ENCODE assay signal across 21 cellular contexts in the genomic region with DNA sequence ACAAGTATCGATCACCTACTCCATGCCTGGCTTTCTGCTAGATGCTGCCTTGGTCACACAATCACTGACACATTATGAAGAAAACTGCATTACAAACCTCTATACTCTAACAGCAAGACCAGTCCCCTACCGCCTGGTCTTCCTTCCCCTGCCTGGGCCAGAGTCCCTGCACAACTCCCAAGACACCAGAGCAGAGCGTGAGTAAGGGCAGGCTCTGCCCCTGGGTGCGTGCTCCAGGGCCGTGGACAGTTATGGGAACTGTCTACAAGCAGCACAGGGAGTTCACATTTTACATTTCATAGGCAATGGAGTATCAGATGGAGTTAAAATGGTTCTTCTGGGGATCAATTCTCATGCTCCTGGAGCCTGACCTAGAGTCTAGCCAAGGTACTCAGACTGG. TPM values are rescaled to one million over a fixed set of nuclear protein-coding genes. Genes with fewer than 3 reads are reported as not detected.
DNase-seq lines count a peak whose midpoint lies in the region; ATAC-seq, FAIRE-seq and TF ChIP-seq lines count a peak whose summit lies in the region.
"Had no signal": no experiment of that assay in that cellular context is flagged by ENCODE, and none has a peak within 500 bp of the region (broad histone marks: within the 10 kb centered on the region; RNA-seq: fewer than 3 reads in every experiment).

No MANE protein-coding gene starts in this region.

- FAIRE-seq in HepG2 (lab: Jason Lieb, UNC), result no peak
- FAIRE-seq: A204.1 had no signal

- TF ChIP-seq EP300 in HepG2 (IDR thresholded peaks at IDR 0.05; ENCODE audit: low read depth in 2 of 2, low read length in 2 of 2) (no peak), HepG2 (CRISPR knock-in tag; IDR thresholded peaks at IDR 0.05; ENCODE audit: borderline replicate concordance) (no peak), stomach (IDR thresholded peaks at IDR 0.05) (no peak)

- peak overlapping the region; percentile 81 for H3K4me2 ChIP-seq in HepG2 (ENCODE audit: low read depth, low read length)

- peaks cover 15% of the 10 kb centered on the region for H4K20me1 ChIP-seq in HepG2 (ENCODE audit: insufficient read depth, low read length)

- POLR2A ChIA-PET in HepG2 (lab: Yijun Ruan, JAX) (interaction anchor here (11.5 kb wide), 1 partner anchor 8 kb away, joined by 287 read pairs; no protein-coding TSS in a partner anchor), T-cell (lab: Charles Lee) (no interaction called here)
- POLR2A ChIA-PET in naive thymus-derived CD4-positive, alpha-beta T cell (lab: Charles Lee), result no interaction called here

- no peaks in the 10 kb centered on the region for H3K27me3 ChIP-seq in HepG2 (ENCODE audit: control insufficient read depth in 1 of 2, insufficient read depth in 2 of 2, low read length in 2 of 2)
- H3K27me3 ChIP-seq in right lobe of liver, result no peaks in the 10 kb centered on the region
- H3K27me3 ChIP-seq in lower lobe of right lung (ENCODE audit: low read depth), result no peaks in the 10 kb centered on the region
- H3K27me3 ChIP-seq in stomach, result no peaks in the 10 kb centered on the region
- no peaks in the 10 kb centered on the region for H3K27me3 ChIP-seq in naive thymus-derived CD4-positive, alpha-beta T cell (ENCODE audit: control insufficient read depth in 2 of 2, insufficient read depth in 2 of 2, low read length in 2 of 2)

- no peak for TF ChIP-seq CTCF in HepG2 (CRISPR knock-in tag; IDR thresholded peaks at IDR 0.05)
- TF ChIP-seq CTCF in right lobe of liver (IDR thresholded peaks at IDR 0.05), result no peak
- no peak for TF ChIP-seq CTCF in lower lobe of right lung (IDR thresholded peaks at IDR 0.05)
- TF ChIP-seq CTCF in stomach (IDR thresholded peaks at IDR 0.05), result no peak
- no peak for TF ChIP-seq CTCF in mucosa of descending colon (IDR thresholded peaks at IDR 0.05)

- intact Hi-C loops in HepG2 (cut with micrococcal nuclease; ENCODE audit: unreplicated experiment) (no loop called here), right lobe of liver (cut with DNase I) (no loop called here), lower lobe of right lung (cut with DNase I) (no loop called here), stomach (cut with DNase I; ENCODE audit: low total_unique reads) (no loop called here), mucosa of descending colon (cut with DNase I, micrococcal nuclease) (no loop called here)
- intact Hi-C loops in naive thymus-derived CD4-positive, alpha-beta T cell (cut with micrococcal nuclease), result no loop called here

- peaks cover 0 to 1% (median 0%) of the 10 kb centered on the region in 11 donors for H3K9me3 Mint-ChIP-seq in naive thymus-derived CD4-positive, alpha-beta T cell
- H3K9me3 Mint-ChIP-seq in T-cell, result no peaks in the 10 kb centered on the region
- H3K9me3 Mint-ChIP-seq: central memory CD8-positive, alpha-beta T cell; WTC11 had no signal

- peaks cover 71% of the 10 kb centered on the region for H3K4me1 ChIP-seq in HepG2 (ENCODE audit: insufficient read depth, low read length)
- peaks cover 0 to 1% (median 0%) of the 10 kb centered on the region in 4 donors for H3K4me1 ChIP-seq in right lobe of liver
- H3K4me1 ChIP-seq in lower lobe of right lung, result peaks cover 36% of the 10 kb centered on the region
- H3K4me1 ChIP-seq in stomach, result peaks cover 34 to 95% (median 70%) of the 10 kb centered on the region in 4 donors
- no peaks in the 10 kb centered on the region for H3K4me1 ChIP-seq in naive thymus-derived CD4-positive, alpha-beta T cell (ENCODE audit: control insufficient read depth in 2 of 2, insufficient read depth in 2 of 2, low read length in 2 of 2)
- no peaks in the 10 kb centered on the region for H3K4me1 ChIP-seq in mucosa of descending colon (ENCODE audit: low read depth)

- H3K36me3 ChIP-seq in HepG2 (replicated peaks in 1 of 2; ENCODE audit: control insufficient read depth in 1 of 2, insufficient read depth in 2 of 2, low read length in 2 of 2), result peaks cover 13 to 48% of the 10 kb centered on the region in 2 experiments
- peaks cover 0 to 7% (median 0%) of the 10 kb centered on the region in 4 donors for H3K36me3 ChIP-seq in right lobe of liver
- H3K36me3 ChIP-seq in lower lobe of right lung, result peaks cover 39% of the 10 kb centered on the region
- peaks cover 5 to 20% (median 17%) of the 10 kb centered on the region in 4 donors for H3K36me3 ChIP-seq in stomach
- H3K36me3 ChIP-seq in naive thymus-derived CD4-positive, alpha-beta T cell (ENCODE audit: control insufficient read depth in 2 of 3, insufficient read depth in 3 of 3, low read length in 3 of 3), result no peaks in the 10 kb centered on the region
- no peaks in the 10 kb centered on the region for H3K36me3 ChIP-seq in mucosa of descending colon (ENCODE audit: low read depth)

- DNase-seq in HepG2 (ENCODE audit: low spot score) (no peak), right lobe of liver (no peak), lower lobe of right lung (no peak), stomach (no peak), mucosa of descending colon (no peak), T-cell (no peak)
- no peak for DNase-seq in naive thymus-derived CD4-positive, alpha-beta T cell
- DNase-seq: activated CD4-positive, alpha-beta T cell treated with anti-CD3 and anti-CD28 coated beads, Interleukin-2, amount 50 U/mL, for 4 hours; activated gamma-delta T cell treated with Interleukin-2 at 50 U/mL for 16 hours; amniotic stem cell; COR-L47; Karpas-422; NCI-H1048; NCI-H1930; stimulated activated CD8-positive, alpha-beta memory T cell treated with anti-CD3 and anti-CD28 coated beads, Interleukin-4, amount 100 ng/mL, for 48 hours; T-helper 2 cell had no signal

- TF ChIP-seq RAD21 in HepG2 (CRISPR knock-in tag; IDR thresholded peaks at IDR 0.05), result no peak

- 97% methylated on average over 4 of the region's 5 CpGs for WGBS in HepG2 (ENCODE audit: low lambda C conversion rate)
- 93% methylated on average over 4 of the region's 5 CpGs for WGBS in right lobe of liver (ENCODE audit: insufficient coverage, low coverage, low lambda C conversion rate, missing lambda C conversion rate)
- 83 to 99% (median 89%) methylated on average over 5 of the region's 5 CpGs for WGBS in stomach, 5 donors

- H3K9me3 ChIP-seq in HepG2 (ENCODE audit: low read length), result no peaks in the 10 kb centered on the region
- no peaks in the 10 kb centered on the region for H3K9me3 ChIP-seq in right lobe of liver
- no peaks in the 10 kb centered on the region for H3K9me3 ChIP-seq in lower lobe of right lung
- H3K9me3 ChIP-seq in stomach, result no peaks in the 10 kb centered on the region
- no peaks in the 10 kb centered on the region for H3K9me3 ChIP-seq in naive thymus-derived CD4-positive, alpha-beta T cell (ENCODE audit: control insufficient read depth in 2 of 3, low read length in 3 of 3)
- H3K9me3 ChIP-seq in mucosa of descending colon, result no peaks in the 10 kb centered on the region

- H3K4me1 Mint-ChIP-seq in naive thymus-derived CD4-positive, alpha-beta T cell, result no peaks in the 10 kb centered on the region
- H3K4me1 Mint-ChIP-seq in T-cell, result no peaks in the 10 kb centered on the region
- H3K4me1 Mint-ChIP-seq: central memory CD8-positive, alpha-beta T cell had no signal

- no peak overlapping the region for H3K4me3 Mint-ChIP-seq in naive thymus-derived CD4-positive, alpha-beta T cell
- H3K4me3 Mint-ChIP-seq in T-cell, result no peak overlapping the region
- H3K4me3 Mint-ChIP-seq: central memory CD8-positive, alpha-beta T cell; WTC11 had no signal

- no peak overlapping the region for H3K9ac ChIP-seq in HepG2 (ENCODE audit: insufficient read depth, low read depth, low read length)

- in situ Hi-C loops in HepG2 (cut with HindIII; ENCODE audit: extremely low pct_ligation_motif_present, low pct_unique_long_range_greater_than_20kb), result no loop called here

- peaks cover 13 to 43% (median 24%) of the 10 kb centered on the region in 5 donors for H3K27me3 Mint-ChIP-seq in naive thymus-derived CD4-positive, alpha-beta T cell
- H3K27me3 Mint-ChIP-seq in T-cell, result peaks cover 17 to 26% of the 10 kb centered on the region in 2 donors

- no peak for TF ChIP-seq POLR2A in HepG2 (IDR thresholded peaks at IDR 0.05; ENCODE audit: insufficient read depth in 1 of 2, low read depth in 2 of 2, low read length in 2 of 2)
- TF ChIP-seq POLR2A in right lobe of liver (IDR thresholded peaks at IDR 0.05), result no peak
- no peak for TF ChIP-seq POLR2A in stomach (IDR thresholded peaks at IDR 0.05)

- H3K36me3 Mint-ChIP-seq in naive thymus-derived CD4-positive, alpha-beta T cell, result no peaks in the 10 kb centered on the region
- no peaks in the 10 kb centered on the region for H3K36me3 Mint-ChIP-seq in T-cell

- no peak overlapping the region for H2AFZ ChIP-seq in HepG2 (ENCODE audit: low read length)

- no TSS peak for BruUV-seq in HepG2 (replicated peaks; lab: Mats Ljungman, UMichigan)

- H3K79me2 ChIP-seq in HepG2 (ENCODE audit: insufficient read depth, low read length), result peaks cover 72% of the 10 kb centered on the region

- H3K4me3 ChIP-seq in HepG2 (replicated peaks in 1 of 3; ENCODE audit: insufficient read depth in 1 of 3, low read depth in 2 of 3, low read length in 3 of 3) (peak overlapping the region in 2 of 3 experiments; percentile 15 to 29; a peak in 2 of 6 replicates), right lobe of liver (no peak overlapping the region), lower lobe of right lung (peak overlapping the region; percentile 78), stomach (peak overlapping the region in 1 of 4 donors; percentile 21), mucosa of descending colon (no peak overlapping the region)
- no peak overlapping the region for H3K4me3 ChIP-seq in naive thymus-derived CD4-positive, alpha-beta T cell (ENCODE audit: low read length)

- H3K27ac ChIP-seq in HepG2 (ENCODE audit: extremely low read length, insufficient read depth, low read length) (no peak overlapping the region), right lobe of liver (no peak overlapping the region), lower lobe of right lung (peak overlapping the region; percentile 13), stomach (peak overlapping the region in 4 of 5 donors; percentile 27 to 54 (median 34))
- no peak overlapping the region for H3K27ac ChIP-seq in naive thymus-derived CD4-positive, alpha-beta T cell (ENCODE audit: low read depth, low read length)

- H3K27ac Mint-ChIP-seq in naive thymus-derived CD4-positive, alpha-beta T cell, result no peak overlapping the region
- H3K27ac Mint-ChIP-seq in T-cell, result no peak overlapping the region
- H3K27ac Mint-ChIP-seq: WTC11 had no signal

- ATAC-seq in HepG2 (peak; percentile 19; the same call in 1 of the 3 replicates), right lobe of liver (no peak), lower lobe of right lung (peak in 1 of 2 donors; percentile 21), mucosa of descending colon (no peak), GM21529 (IDR thresholded peaks at IDR 0.05; ENCODE audit: unreplicated experiment) (no peak), T-cell (replicated peaks in 1 of 4) (no peak)
- ATAC-seq in naive thymus-derived CD4-positive, alpha-beta T cell, result no peak
- ATAC-seq: HCT116, WTC11 had no signal

- CTCF ChIA-PET in HepG2 (lab: Yijun Ruan, JAX; ENCODE audit: low intra/inter-chr PET ratio, low total read pairs) (no interaction called here), T-cell (lab: Charles Lee) (interaction anchor here in 1 of 2 donors (0.7 kb wide), 1 partner anchor 755 kb away, joined by 7 read pairs; no protein-coding TSS in a partner anchor)
- CTCF ChIA-PET in naive thymus-derived CD4-positive, alpha-beta T cell (lab: Charles Lee), result no interaction called here

RNA-seq across cellular contexts. Expression of gene FZD4, which starts 6.5 kb away (rescaled TPM):
- total RNA-seq in HepG2 (2016; rRNA removed; fragmentation: Illumina TruSeq; extraction: Trizol), result 34.7 and 46.5 TPM in 2 replicates
- 3.4 and 3.7 TPM in 2 replicates for total RNA-seq in HepG2 (2016; cell fraction: cytosol; rRNA removed; fragmentation: Illumina TruSeq; extraction: Trizol; ENCODE audit: low read depth)
- total RNA-seq in HepG2 (2016; cell fraction: insoluble cytoplasmic fraction; rRNA removed; fragmentation: Illumina TruSeq; extraction: Trizol), result 36.7 and 46.5 TPM in 2 replicates
- 15.6 and 16.1 TPM in 2 replicates for total RNA-seq in HepG2 (2016; cell fraction: membrane; rRNA removed; fragmentation: Illumina TruSeq; extraction: Trizol)
- total RNA-seq in HepG2 (2016; cell fraction: nucleus; rRNA removed; fragmentation: Illumina TruSeq; extraction: Trizol), result 57.2 and 60.7 TPM in 2 replicates
- polyA plus RNA-seq in HepG2 (2011; rRNA removed), result 49.1 and 70.4 TPM in 2 replicates
- 41.6 and 43.4 TPM in 2 replicates for polyA plus RNA-seq in HepG2 (2011; cell fraction: cytosol; rRNA removed)
- 33.6 and 37.4 TPM in 2 replicates for polyA plus RNA-seq in HepG2 (2011; cell fraction: nucleus; rRNA removed)
- polyA plus RNA-seq in HepG2 (2012), result 22.8 and 29.0 TPM in 2 replicates
- polyA plus RNA-seq in HepG2 (2016; cell fraction: cytosol; fragmentation: Illumina TruSeq; extraction: Trizol; ENCODE audit: low read depth), result 1.4 and 1.5 TPM in 2 replicates
- polyA plus RNA-seq in HepG2 (2016; cell fraction: insoluble cytoplasmic fraction; fragmentation: Illumina TruSeq; extraction: Trizol; ENCODE audit: low read depth), result 19.7 and 21.6 TPM in 2 replicates
- polyA plus RNA-seq in HepG2 (2016; cell fraction: membrane; fragmentation: Illumina TruSeq; extraction: Trizol; ENCODE audit: low read depth), result 4.3 and 4.6 TPM in 2 replicates
- polyA plus RNA-seq in HepG2 (2016; cell fraction: nucleus; fragmentation: Illumina TruSeq; extraction: Trizol; ENCODE audit: insufficient read depth, low read depth), result 58.8 and 63.1 TPM in 2 replicates
- polyA minus RNA-seq in HepG2 (2011; rRNA and poly(A)+ RNA removed; ENCODE audit: low replicate concordance), result 16.6 and 151 TPM in 2 replicates
- 66.3 and 82.1 TPM in 2 replicates for polyA minus RNA-seq in HepG2 (2011; cell fraction: cytosol; rRNA and poly(A)+ RNA removed)
- 43.3 and 46.9 TPM in 2 replicates for polyA minus RNA-seq in HepG2 (2011; cell fraction: nucleus; rRNA and poly(A)+ RNA removed)
- total RNA-seq in right lobe of liver, result 10 to 100 TPM; 12.5 to 26.1 (median 17.1) TPM
- 51.1 TPM for total RNA-seq in lower lobe of right lung
- 10 to 100 TPM in 4 of 5 donors, 1 to 10 TPM in 1; 6.1 to 55.8 (median 18.1) TPM for total RNA-seq in stomach
- polyA plus RNA-seq in stomach, result 1 to 10 TPM; 2.4 to 4.7 (median 2.7) TPM
- not detected for total RNA-seq in naive thymus-derived CD4-positive, alpha-beta T cell
- polyA plus RNA-seq in naive thymus-derived CD4-positive, alpha-beta T cell, result not detected
- total RNA-seq in mucosa of descending colon, result 10 to 100 TPM in 1 of 3 donors, 1 to 10 TPM in 2; 4.7 to 33.7 (median 7.9) TPM
- under 1 TPM in 3 of 5 donors, not detected in 2; 0.13 to 0.35 (median 0.20) TPM for total RNA-seq in T-cell

Comparison
In these comparisons a context has a peak if more than half of its experiments do, and no peak if none do; other contexts are left out.
1. H3K4me3 ChIP-seq: peak in HepG2 (2 of 3) and lower lobe of right lung (single experiment); none in right lobe of liver (0 of 3), naive thymus-derived CD4-positive, alpha-beta T cell (single experiment) and mucosa of descending colon (single experiment).
2. H3K27ac ChIP-seq: peak in lower lobe of right lung (single experiment) and stomach (4 of 5); none in HepG2 (single experiment), right lobe of liver (0 of 3) and naive thymus-derived CD4-positive, alpha-beta T cell (single experiment).